ENCODE assay signal across 21 cellular contexts in genomic region chr7:880450-880849, GRCh38. TPM values are rescaled to one million over a fixed set of nuclear protein-coding genes. Genes with fewer than 3 reads are reported as not detected.
A peak's percentile ranks its signal among the peaks of the same experiment; 100 is the strongest.
DNase-seq lines count a peak whose midpoint lies in the region; ATAC-seq, FAIRE-seq and TF ChIP-seq lines count a peak whose summit lies in the region.
"Had no signal": no experiment of that assay in that cellular context is flagged by ENCODE, and none has a peak within 500 bp of the region (broad histone marks: within the 10 kb centered on the region; RNA-seq: fewer than 3 reads in every experiment).

No MANE protein-coding gene starts in this region.

- H2AFZ ChIP-seq in K562 (ENCODE audit: low read depth, low read length): no peak overlapping the region

- H3K36me3 ChIP-seq in K562 (ENCODE audit: control insufficient read depth, insufficient read depth, low read length) (peaks cover 53% of the 10 kb centered on the region; the same call in 2 of the 3 replicates), liver (ENCODE audit: control insufficient read depth in 4 of 4, insufficient read depth in 3 of 4, low read depth in 1 of 4, low read length in 3 of 4) (no peaks in the 10 kb centered on the region), spleen (peaks cover 0 to 41% (median 0%) of the 10 kb centered on the region in 6 donors)

- no peak for TF ChIP-seq RAD21 in K562 (CRISPR knock-in tag; conservative IDR thresholded peaks at IDR 0.05 in 1 of 2, IDR thresholded peaks at IDR 0.05 in 1 of 2)
- no peak for TF ChIP-seq RAD21 in liver (IDR thresholded peaks at IDR 0.05)

- H3K9ac ChIP-seq in K562 (ENCODE audit: insufficient read depth in 1 of 2, low read depth in 2 of 2, low read length in 2 of 2): peak overlapping the region in 1 of 2 experiments; percentile 4; a peak in 1 of 4 replicates
- H3K9ac ChIP-seq in liver (ENCODE audit: low read depth in 1 of 2, low read length in 2 of 2): peak overlapping the region; percentile 14 to 41

- H3K9me1 ChIP-seq in K562 (ENCODE audit: control insufficient read depth, insufficient read depth, low read length): no peaks in the 10 kb centered on the region

- TF ChIP-seq EP300 in K562 (IDR thresholded peaks at IDR 0.05; ENCODE audit: low read length): no peak

- CTCF ChIA-PET in K562 (lab: Yijun Ruan, JAX; ENCODE audit: low intra/inter-chr PET ratio): no interaction called here

- 85% methylated on average over 15 of the region's 15 CpGs for WGBS in K562 (ENCODE audit: insufficient coverage, low coverage, missing lambda C conversion rate)
- 64% methylated on average over 15 of the region's 15 CpGs for WGBS in liver
- WGBS in spleen, 5 donors: 82 to 92% (median 88%) methylated on average over 11 to 15 of the region's 15 CpGs

- H3K27me3 Mint-ChIP-seq in activated naive CD8-positive, alpha-beta T cell: no peaks in the 10 kb centered on the region
- H3K27me3 Mint-ChIP-seq in activated naive CD8-positive, alpha-beta T cell treated with anti-CD3 and anti-CD28 coated beads for 36 hours: no peaks in the 10 kb centered on the region
- H3K27me3 Mint-ChIP-seq: activated CD4-positive, alpha-beta memory T cell treated with anti-CD3 and anti-CD28 coated beads, Interleukin-2, amount 10 ng/mL, durations not matched to agents 7 days and 5 days; B cell; stimulated activated naive CD8-positive, alpha-beta T cell treated with anti-CD3 and anti-CD28 coated beads, Interleukin-15, amount 100 ng/mL, for 72 hours had no signal

- POLR2A ChIA-PET in K562 (lab: Yijun Ruan, JAX): interaction anchor here (1.2 to 1.3 kb wide), 2 partner anchors 14 to 21 kb away, joined by 4 to 5 read pairs; no protein-coding TSS in a partner anchor

- intact Hi-C loops in K562 (cut with micrococcal nuclease): no loop called here
- intact Hi-C loops in spleen (cut with DNase I; ENCODE audit: low total_unique reads): no loop called here

- H3K4me3 ChIP-seq in K562 (no peak overlapping the region), liver (ENCODE audit: low read depth in 1 of 3, low read length in 3 of 3) (no peak overlapping the region), spleen (no peak overlapping the region)
- H3K4me3 ChIP-seq: heart right ventricle, tibial artery had no signal

- H3K27ac ChIP-seq in K562 (ENCODE audit: extremely low read depth, low read depth, low read length) (no peak overlapping the region), liver (ENCODE audit: low read depth in 1 of 2, low read length in 2 of 2) (peak overlapping the region; percentile 72 to 96), spleen (no peak overlapping the region)
- H3K27ac ChIP-seq: neutrophil, tibial artery had no signal

- BruUV-seq in K562 (replicated peaks; lab: Mats Ljungman, UMichigan): no TSS peak

- ATAC-seq in K562: no peak
- no peak for ATAC-seq in GM19351 (IDR thresholded peaks at IDR 0.05; ENCODE audit: unreplicated experiment)
- ATAC-seq: stimulated activated naive CD8-positive, alpha-beta T cell treated with anti-CD3 and anti-CD28 coated beads, Interleukin-15, amount 100 ng/mL, for 72 hours had no signal

- peak overlapping the region; percentile 30 for H3K4me3 Mint-ChIP-seq in activated naive CD8-positive, alpha-beta T cell
- H3K4me3 Mint-ChIP-seq in activated naive CD8-positive, alpha-beta T cell treated with anti-CD3 and anti-CD28 coated beads for 36 hours: no peak overlapping the region
- H3K4me3 Mint-ChIP-seq: activated CD4-positive, alpha-beta memory T cell treated with anti-CD3 and anti-CD28 coated beads, Interleukin-2, amount 10 ng/mL, durations not matched to agents 7 days and 5 days; B cell; stimulated activated naive CD8-positive, alpha-beta T cell treated with anti-CD3 and anti-CD28 coated beads, Interleukin-15, amount 100 ng/mL, for 72 hours had no signal

- peak; percentile 35 for FAIRE-seq in K562 (lab: Jason Lieb, UNC)
- FAIRE-seq: A204.1 had no signal

- peaks cover 52% of the 10 kb centered on the region for H4K20me1 ChIP-seq in K562 (replicated peaks; ENCODE audit: control insufficient read depth, insufficient read depth, low read length)

- H3K9me3 ChIP-seq in K562 (replicated peaks; ENCODE audit: control insufficient read depth, insufficient read depth, low read depth, low read length) (no peaks in the 10 kb centered on the region; the same call in 1 of the 2 replicates), liver (ENCODE audit: control insufficient read depth in 4 of 4, low read length in 3 of 4) (no peaks in the 10 kb centered on the region), spleen (no peaks in the 10 kb centered on the region)
- H3K9me3 ChIP-seq: heart right ventricle, neutrophil, tibial artery had no signal

- in situ Hi-C loops in K562 (cut with MboI): no loop called here

- DNase-seq in activated naive CD8-positive, alpha-beta T cell treated with anti-CD3 and anti-CD28 coated beads for 36 hours: no peak
- DNase-seq in K562 (ENCODE audit: extremely low read depth in 1 of 4, low spot score in 3 of 4) (no peak), spleen (peak; percentile 69), NCI-H2196 treated with DMSO at 0.1 percent for 48 hours (lab: John Stamatoyannopoulos, UW; ENCODE audit: unreplicated experiment) (no peak), NCI-H2227 treated with DMSO at 0.1 percent for 48 hours (lab: John Stamatoyannopoulos, UW) (no peak)
- DNase-seq: activated CD4-positive, alpha-beta memory T cell treated with anti-CD3 and anti-CD28 coated beads, Interleukin-2, amount 10 ng/mL, durations not matched to agents 7 days and 5 days; activated CD4-positive, CD25-positive, alpha-beta regulatory T cell; activated gamma-delta T cell treated with Interleukin-2 at 50 U/mL for 16 hours; heart right ventricle; NCI-H1105; NCI-H2081 treated with DMSO at 0.1 percent for 48 hours; NCI-H524 treated with DMSO at 0.1 percent for 48 hours; stimulated activated naive CD8-positive, alpha-beta T cell treated with anti-CD3 and anti-CD28 coated beads, Interleukin-15, amount 100 ng/mL, for 72 hours; T-helper 9 cell; tibial artery had no signal

- H3K27ac Mint-ChIP-seq in activated naive CD8-positive, alpha-beta T cell: no peak overlapping the region
- H3K27ac Mint-ChIP-seq in activated naive CD8-positive, alpha-beta T cell treated with anti-CD3 and anti-CD28 coated beads for 36 hours: no peak overlapping the region
- H3K27ac Mint-ChIP-seq: activated CD4-positive, alpha-beta memory T cell treated with anti-CD3 and anti-CD28 coated beads, Interleukin-2, amount 10 ng/mL, durations not matched to agents 7 days and 5 days; B cell; stimulated activated naive CD8-positive, alpha-beta T cell treated with anti-CD3 and anti-CD28 coated beads, Interleukin-15, amount 100 ng/mL, for 72 hours had no signal

- H3K4me1 Mint-ChIP-seq in activated naive CD8-positive, alpha-beta T cell (ENCODE audit: low read depth): peaks cover 43% of the 10 kb centered on the region
- peaks cover 21% of the 10 kb centered on the region for H3K4me1 Mint-ChIP-seq in activated naive CD8-positive, alpha-beta T cell treated with anti-CD3 and anti-CD28 coated beads for 36 hours

- peaks cover 88% of the 10 kb centered on the region for H3K79me2 ChIP-seq in K562 (ENCODE audit: control insufficient read depth, insufficient read depth, low read length)

- peaks cover 2% of the 10 kb centered on the region for H3K36me3 Mint-ChIP-seq in activated naive CD8-positive, alpha-beta T cell
- peaks cover 7% of the 10 kb centered on the region for H3K36me3 Mint-ChIP-seq in activated naive CD8-positive, alpha-beta T cell treated with anti-CD3 and anti-CD28 coated beads for 36 hours

- no peaks in the 10 kb centered on the region; a peak in 1 of 5 replicates for H3K27me3 ChIP-seq in K562 (ENCODE audit: control insufficient read depth in 2 of 2, insufficient read depth in 2 of 2, low read length in 2 of 2)
- H3K27me3 ChIP-seq in liver (ENCODE audit: control insufficient read depth in 4 of 4, insufficient read depth in 4 of 4, low read length in 3 of 4): no peaks in the 10 kb centered on the region
- no peaks in the 10 kb centered on the region for H3K27me3 ChIP-seq in spleen (replicated peaks in 1 of 7)
- H3K27me3 ChIP-seq: heart right ventricle, neutrophil, tibial artery had no signal

- no peak for TF ChIP-seq POLR2A in K562 (conservative IDR thresholded peaks at IDR 0.05)
- no peak for TF ChIP-seq POLR2A in spleen (IDR thresholded peaks at IDR 0.05)

- H3K9me3 Mint-ChIP-seq in activated naive CD8-positive, alpha-beta T cell (ENCODE audit: low read depth): no peaks in the 10 kb centered on the region
- no peaks in the 10 kb centered on the region for H3K9me3 Mint-ChIP-seq in activated naive CD8-positive, alpha-beta T cell treated with anti-CD3 and anti-CD28 coated beads for 36 hours
- H3K9me3 Mint-ChIP-seq: activated CD4-positive, alpha-beta memory T cell treated with anti-CD3 and anti-CD28 coated beads, Interleukin-2, amount 10 ng/mL, durations not matched to agents 7 days and 5 days; stimulated activated naive CD8-positive, alpha-beta T cell treated with anti-CD3 and anti-CD28 coated beads, Interleukin-15, amount 100 ng/mL, for 72 hours had no signal

- H3K4me2 ChIP-seq in K562 (ENCODE audit: insufficient read depth, low read length): no peak overlapping the region

- peaks cover 12 to 53% of the 10 kb centered on the region in 2 experiments for H3K4me1 ChIP-seq in K562 (replicated peaks in 1 of 2; ENCODE audit: control insufficient read depth in 2 of 2, insufficient read depth in 2 of 2, low read length in 2 of 2)
- H3K4me1 ChIP-seq in liver (ENCODE audit: control insufficient read depth in 4 of 4, insufficient read depth in 4 of 4, low read length in 3 of 4): peaks cover 33 to 69% (median 52%) of the 10 kb centered on the region in 4 donors
- peaks cover 27 to 86% (median 70%) of the 10 kb centered on the region in 6 donors for H3K4me1 ChIP-seq in spleen

- TF ChIP-seq CTCF in K562 (IDR thresholded peaks at IDR 0.05 in 2 of 3, conservative IDR thresholded peaks at IDR 0.05 in 1 of 3; ENCODE audit: insufficient read depth in 2 of 3, low read depth in 1 of 3, low read length in 3 of 3) (no peak), liver (IDR thresholded peaks at IDR 0.05; ENCODE audit: low read depth, low read length, missing input control) (no peak), spleen (IDR thresholded peaks at IDR 0.05 in 8 of 11, conservative IDR thresholded peaks at IDR 0.05 in 3 of 11) (no peak)

RNA-seq across cellular contexts. Expression of gene GET4, which starts 4.1 kb away (rescaled TPM):
- 10 to 100 TPM; 35.2 to 39.6 TPM for total RNA-seq in activated naive CD8-positive, alpha-beta T cell treated with anti-CD3 and anti-CD28 coated beads for 36 hours
- total RNA-seq in K562 (2011; cell fraction: chromatin; rRNA removed; ENCODE audit: low replicate concordance): 48.4 and 118 TPM in 2 replicates
- total RNA-seq in K562 (2011; cell fraction: nucleolus; rRNA removed): 96.6 and 125 TPM in 2 replicates
- total RNA-seq in K562 (2011; cell fraction: nucleoplasm; rRNA removed): 56.0 and 71.4 TPM in 2 replicates
- total RNA-seq in K562 (2014; rRNA removed): 111 and 135 TPM in 2 replicates
- 13.0 and 15.7 TPM in 2 replicates for total RNA-seq in K562 (2014; rRNA removed; fragmentation: Illumina TruSeq; extraction: Trizol)
- total RNA-seq in K562 (2015; rRNA removed; fragmentation: Illumina TruSeq; extraction: Trizol): 37.9 and 40.4 TPM in 2 replicates
- 83.3 and 89.9 TPM in 2 replicates for total RNA-seq in K562 (2021)
- 45.0 and 45.4 TPM in 2 replicates for polyA plus RNA-seq in K562 (2011; rRNA removed)
- 69.2 and 135 TPM in 2 replicates for polyA plus RNA-seq in K562 (2011; cell fraction: cytosol; rRNA removed)
- polyA plus RNA-seq in K562 (2011; cell fraction: nucleus; rRNA removed): 114 and 189 TPM in 2 replicates
- polyA plus RNA-seq in K562 (2012): 53.9 and 82.1 TPM in 2 replicates
- polyA plus RNA-seq in K562 (2014; fragmentation: Illumina TruSeq; extraction: Trizol): 33.2 and 48.4 TPM in 2 replicates
- polyA plus RNA-seq in K562 (2014; fragmentation: Nextera tagmentation; extraction: Ambion mirVana): 1 to 10 TPM in 1 of 2 experiments, under 1 TPM in 1; 0.99 to 2.0 TPM
- 122 and 151 TPM in 2 replicates for polyA plus RNA-seq in K562 (2014; rRNA removed)
- 8.6 and 13.3 TPM in 2 replicates for polyA minus RNA-seq in K562 (2011; rRNA and poly(A)+ RNA removed)
- 24.0 and 28.9 TPM in 2 replicates for polyA minus RNA-seq in K562 (2011; cell fraction: cytosol; rRNA and poly(A)+ RNA removed)
- 24.9 and 29.6 TPM in 2 replicates for polyA minus RNA-seq in K562 (2011; cell fraction: nucleus; rRNA and poly(A)+ RNA removed)
- total RNA-seq in liver: 10 to 100 TPM; 19.5 to 30.3 TPM
- 10 to 100 TPM; 24.3 to 34.7 TPM for polyA plus RNA-seq in liver
- total RNA-seq in spleen: 10 to 100 TPM; 25.4 to 39.5 (median 34.4) TPM
- 10 to 100 TPM; 40.0 to 63.0 (median 53.9) TPM for polyA plus RNA-seq in spleen

RNA-seq across cellular contexts. Expression of gene SUN1, which starts 48.2 kb away (rescaled TPM):
- total RNA-seq in activated naive CD8-positive, alpha-beta T cell treated with anti-CD3 and anti-CD28 coated beads for 36 hours: 10 to 100 TPM; 50.1 to 53.4 TPM
- 527 and 872 TPM in 2 replicates for total RNA-seq in K562 (2011; cell fraction: chromatin; rRNA removed; ENCODE audit: low replicate concordance)
- total RNA-seq in K562 (2011; cell fraction: nucleolus; rRNA removed): 542 and 585 TPM in 2 replicates
- total RNA-seq in K562 (2011; cell fraction: nucleoplasm; rRNA removed): 348 and 489 TPM in 2 replicates
- total RNA-seq in K562 (2014; rRNA removed): 80.5 and 86.7 TPM in 2 replicates
- total RNA-seq in K562 (2014; rRNA removed; fragmentation: Illumina TruSeq; extraction: Trizol): 38.9 and 42.3 TPM in 2 replicates
- total RNA-seq in K562 (2015; rRNA removed; fragmentation: Illumina TruSeq; extraction: Trizol): 49.2 and 53.5 TPM in 2 replicates
- 81.9 and 101 TPM in 2 replicates for total RNA-seq in K562 (2021)
- polyA plus RNA-seq in K562 (2011; rRNA removed): 132 and 143 TPM in 2 replicates
- polyA plus RNA-seq in K562 (2011; cell fraction: cytosol; rRNA removed): 249 and 254 TPM in 2 replicates
- 889 and 1,080 TPM in 2 replicates for polyA plus RNA-seq in K562 (2011; cell fraction: nucleus; rRNA removed)
- polyA plus RNA-seq in K562 (2012): 107 and 112 TPM in 2 replicates
- 62.3 and 88.2 TPM in 2 replicates for polyA plus RNA-seq in K562 (2014; fragmentation: Illumina TruSeq; extraction: Trizol)
- polyA plus RNA-seq in K562 (2014; fragmentation: Nextera tagmentation; extraction: Ambion mirVana): 10 to 100 TPM; 36.8 TPM
- polyA plus RNA-seq in K562 (2014; rRNA removed): 105 and 119 TPM in 2 replicates
- 72.4 and 98.1 TPM in 2 replicates for polyA minus RNA-seq in K562 (2011; rRNA and poly(A)+ RNA removed)
- polyA minus RNA-seq in K562 (2011; cell fraction: cytosol; rRNA and poly(A)+ RNA removed): 47.4 and 59.7 TPM in 2 replicates
- polyA minus RNA-seq in K562 (2011; cell fraction: nucleus; rRNA and poly(A)+ RNA removed): 245 and 267 TPM in 2 replicates
- total RNA-seq in liver: 100 to 1,000 TPM in 1 of 2 donors, 10 to 100 TPM in 1; 50.9 to 162 TPM
- 10 to 100 TPM; 24.8 to 29.2 TPM for polyA plus RNA-seq in liver
- total RNA-seq in spleen: 100 to 1,000 TPM; 103 to 181 (median 154) TPM
- polyA plus RNA-seq in spleen: 10 to 100 TPM; 33.2 to 59.5 (median 54.9) TPM

Comparison
In these comparisons a context has a peak if more than half of its experiments do, and no peak if none do; other contexts are left out.
1. H3K27ac ChIP-seq: peak in liver (2 of 2); none in K562 (single experiment) and spleen (0 of 8).